ENCODE assay signal across 16 cellular contexts in genomic region chr22:36965716-36966115, GRCh38. TPM values are rescaled to one million over a fixed set of nuclear protein-coding genes. Genes with fewer than 3 reads are reported as not detected.
A peak's percentile ranks its signal among the peaks of the same experiment; 100 is the strongest.
DNase-seq lines count a peak whose midpoint lies in the region; ATAC-seq and TF ChIP-seq lines count a peak whose summit lies in the region.
"Had no signal": no experiment of that assay in that cellular context is flagged by ENCODE, and none has a peak within 500 bp of the region (broad histone marks: within the 10 kb centered on the region; RNA-seq: fewer than 3 reads in every experiment).

No MANE protein-coding gene starts in this region.

- no peaks in the 10 kb centered on the region for H3K36me3 Mint-ChIP-seq in activated T-helper 17 cell treated with anti-CD3 and anti-CD28 coated beads, Interleukin-2, amount 50 U/mL, for 72 hours (ENCODE audit: low read depth)
- no peaks in the 10 kb centered on the region for H3K36me3 Mint-ChIP-seq in stimulated activated effector memory CD8-positive, alpha-beta T cell treated with anti-CD3 and anti-CD28 coated beads, Interleukin-12 subunit alpha, Interleukin-12 subunit beta, amount 100 ng/mL, for 72 hours
- no peaks in the 10 kb centered on the region for H3K36me3 Mint-ChIP-seq in activated CD4-positive, alpha-beta memory T cell treated with anti-CD3 and anti-CD28 coated beads for 36 hours
- H3K36me3 Mint-ChIP-seq: CD8-positive, alpha-beta T cell had no signal

- DNase-seq in GF-D8 (lab: John Stamatoyannopoulos, UW) (peak; percentile 9), NB4 (ENCODE audit: low read depth) (peak; percentile 11), KG1 (lab: John Stamatoyannopoulos, UW) (no peak), NCI-H524 treated with DMSO at 0.1 percent for 48 hours (lab: John Stamatoyannopoulos, UW) (no peak)
- no peak for DNase-seq in stimulated activated effector memory CD8-positive, alpha-beta T cell treated with anti-CD3 and anti-CD28 coated beads, Interleukin-12 subunit alpha, Interleukin-12 subunit beta, amount 100 ng/mL, for 72 hours (ENCODE audit: low spot score in 2 of 2)
- no peak for DNase-seq in activated CD4-positive, alpha-beta memory T cell treated with anti-CD3 and anti-CD28 coated beads for 36 hours
- DNase-seq: CD8-positive, alpha-beta T cell; HCEC 1CT; NCI-H1092; NCI-H146; NCI-H2081 treated with DMSO at 0.1 percent for 48 hours; NCI-H510A treated with DMSO at 0.1 percent for 48 hours; SHP77 treated with DMSO at 0.1 percent for 48 hours; SW 1271 had no signal

- H3K4me3 ChIP-seq in NB4 (ENCODE audit: low read depth, low read length): no peak overlapping the region

- H3K27me3 Mint-ChIP-seq in activated T-helper 17 cell treated with anti-CD3 and anti-CD28 coated beads, Interleukin-2, amount 50 U/mL, for 72 hours: peaks cover 13% of the 10 kb centered on the region
- H3K27me3 Mint-ChIP-seq in activated CD4-positive, alpha-beta memory T cell treated with anti-CD3 and anti-CD28 coated beads for 36 hours: peaks cover 8% of the 10 kb centered on the region

- intact Hi-C loops in activated CD4-positive, alpha-beta memory T cell treated with anti-CD3 and anti-CD28 coated beads for 36 hours (cut with micrococcal nuclease): no loop called here

- POLR2A ChIA-PET in activated CD4-positive, alpha-beta memory T cell treated with anti-CD3 and anti-CD28 coated beads for 36 hours (lab: Charles Lee): no interaction called here

- TF ChIP-seq POLR2A in NB4 (IDR thresholded peaks at IDR 0.05; ENCODE audit: extremely low read depth, insufficient read length): no peak

- peak overlapping the region; percentile 0 for H3K27ac Mint-ChIP-seq in activated T-helper 17 cell treated with anti-CD3 and anti-CD28 coated beads, Interleukin-2, amount 50 U/mL, for 72 hours
- peak overlapping the region; percentile 80 for H3K27ac Mint-ChIP-seq in stimulated activated effector memory CD8-positive, alpha-beta T cell treated with anti-CD3 and anti-CD28 coated beads, Interleukin-12 subunit alpha, Interleukin-12 subunit beta, amount 100 ng/mL, for 72 hours
- no peak overlapping the region for H3K27ac Mint-ChIP-seq in activated CD4-positive, alpha-beta memory T cell treated with anti-CD3 and anti-CD28 coated beads for 36 hours
- H3K27ac Mint-ChIP-seq: B cell; CD8-positive, alpha-beta T cell had no signal

- no peaks in the 10 kb centered on the region for H3K4me1 Mint-ChIP-seq in activated T-helper 17 cell treated with anti-CD3 and anti-CD28 coated beads, Interleukin-2, amount 50 U/mL, for 72 hours
- no peaks in the 10 kb centered on the region for H3K4me1 Mint-ChIP-seq in stimulated activated effector memory CD8-positive, alpha-beta T cell treated with anti-CD3 and anti-CD28 coated beads, Interleukin-12 subunit alpha, Interleukin-12 subunit beta, amount 100 ng/mL, for 72 hours
- H3K4me1 Mint-ChIP-seq in activated CD4-positive, alpha-beta memory T cell treated with anti-CD3 and anti-CD28 coated beads for 36 hours (ENCODE audit: low read depth): no peaks in the 10 kb centered on the region
- H3K4me1 Mint-ChIP-seq: B cell had no signal

- H3K4me3 Mint-ChIP-seq in activated T-helper 17 cell treated with anti-CD3 and anti-CD28 coated beads, Interleukin-2, amount 50 U/mL, for 72 hours: no peak overlapping the region
- no peak overlapping the region for H3K4me3 Mint-ChIP-seq in stimulated activated effector memory CD8-positive, alpha-beta T cell treated with anti-CD3 and anti-CD28 coated beads, Interleukin-12 subunit alpha, Interleukin-12 subunit beta, amount 100 ng/mL, for 72 hours
- no peak overlapping the region for H3K4me3 Mint-ChIP-seq in activated CD4-positive, alpha-beta memory T cell treated with anti-CD3 and anti-CD28 coated beads for 36 hours
- H3K4me3 Mint-ChIP-seq: B cell; CD8-positive, alpha-beta T cell had no signal

- CTCF ChIA-PET in activated CD4-positive, alpha-beta memory T cell treated with anti-CD3 and anti-CD28 coated beads for 36 hours (lab: Charles Lee): interaction anchor here (1.0 to 5.6 kb wide), 2 partner anchors 12 to 209 kb away, joined by 3 to 30 read pairs; no protein-coding TSS in a partner anchor

- no peak for ATAC-seq in activated T-helper 17 cell treated with anti-CD3 and anti-CD28 coated beads, Interleukin-2, amount 50 U/mL, for 72 hours (replicated peaks)
- ATAC-seq in stimulated activated effector memory CD8-positive, alpha-beta T cell treated with anti-CD3 and anti-CD28 coated beads, Interleukin-12 subunit alpha, Interleukin-12 subunit beta, amount 100 ng/mL, for 72 hours: no peak
- ATAC-seq: CD8-positive, alpha-beta T cell had no signal

- no peak for TF ChIP-seq CTCF in NB4 (IDR thresholded peaks at IDR 0.05; ENCODE audit: low read depth, low read length)

- no peaks in the 10 kb centered on the region for H3K9me3 Mint-ChIP-seq in activated T-helper 17 cell treated with anti-CD3 and anti-CD28 coated beads, Interleukin-2, amount 50 U/mL, for 72 hours
- no peaks in the 10 kb centered on the region for H3K9me3 Mint-ChIP-seq in stimulated activated effector memory CD8-positive, alpha-beta T cell treated with anti-CD3 and anti-CD28 coated beads, Interleukin-12 subunit alpha, Interleukin-12 subunit beta, amount 100 ng/mL, for 72 hours
- no peaks in the 10 kb centered on the region for H3K9me3 Mint-ChIP-seq in activated CD4-positive, alpha-beta memory T cell treated with anti-CD3 and anti-CD28 coated beads for 36 hours
- H3K9me3 Mint-ChIP-seq: CD8-positive, alpha-beta T cell had no signal

RNA-seq across cellular contexts. Expression of gene CSF2RB, which starts 52.3 kb away (rescaled TPM):
- total RNA-seq in activated T-helper 17 cell treated with anti-CD3 and anti-CD28 coated beads, Interleukin-2, amount 50 U/mL, for 72 hours: 1 to 10 TPM; 4.2 to 4.8 TPM
- under 1 TPM; 0.22 to 0.48 TPM for total RNA-seq in activated CD4-positive, alpha-beta memory T cell treated with anti-CD3 and anti-CD28 coated beads for 36 hours

RNA-seq across cellular contexts. Expression of gene TST, which starts 53.5 kb away (rescaled TPM):
- 10 to 100 TPM in 1 of 2 donors, 1 to 10 TPM in 1; 8.2 to 14.5 TPM for total RNA-seq in activated T-helper 17 cell treated with anti-CD3 and anti-CD28 coated beads, Interleukin-2, amount 50 U/mL, for 72 hours
- 1 to 10 TPM; 5.5 TPM for total RNA-seq in activated CD4-positive, alpha-beta memory T cell treated with anti-CD3 and anti-CD28 coated beads for 36 hours
- total RNA-seq: CD8-positive, alpha-beta T cell had no signal

RNA-seq across cellular contexts. Expression of gene MPST, which starts 53.8 kb away (rescaled TPM):
- total RNA-seq in activated T-helper 17 cell treated with anti-CD3 and anti-CD28 coated beads, Interleukin-2, amount 50 U/mL, for 72 hours: 10 to 100 TPM; 22.7 to 41.6 TPM
- total RNA-seq in activated CD4-positive, alpha-beta memory T cell treated with anti-CD3 and anti-CD28 coated beads for 36 hours: 10 to 100 TPM; 16.9 to 17.6 TPM

Comparison
In these comparisons a context has a peak if more than half of its experiments do, and no peak if none do; other contexts are left out.
1. DNase-seq: peak in GF-D8 (single experiment) and NB4 (single experiment); none in stimulated activated effector memory CD8-positive, alpha-beta T cell treated with anti-CD3 and anti-CD28 coated beads, Interleukin-12 subunit alpha, Interleukin-12 subunit beta, amount 100 ng/mL, for 72 hours (0 of 2), KG1 (single experiment), activated CD4-positive, alpha-beta memory T cell treated with anti-CD3 and anti-CD28 coated beads for 36 hours (single experiment) and NCI-H524 treated with DMSO at 0.1 percent for 48 hours (single experiment).